8 cellular contexts compared by ENCODE assay signal in genomic region chr1:211735208-211736170, GRCh38.
DNase-seq lines count a peak whose midpoint lies in the region; TF ChIP-seq lines count a peak whose summit lies in the region.

No MANE protein-coding gene starts in this region.

- H3K4me3 ChIP-seq in kidney epithelial cell (ENCODE audit: low read depth, low read length) = no peak overlapping the region

- H3K27ac ChIP-seq in 22Rv1 = peak overlapping the region; percentile 78

- no peaks in the 10 kb centered on the region for H3K36me3 ChIP-seq in kidney epithelial cell (ENCODE audit: control insufficient read depth, insufficient read depth, low read length)

- H3K27me3 ChIP-seq in kidney epithelial cell (ENCODE audit: control insufficient read depth, insufficient read depth, low read length) = no peaks in the 10 kb centered on the region

- DNase-seq in HPDE6-E6E7 (ENCODE audit: extremely low spot score) (peak; percentile 81), anterior cingulate cortex (lab: John Stamatoyannopoulos, UW) (peak in 46 of 58 donors; percentile 19 to 90 (median 65)), kidney epithelial cell (ENCODE audit: low read depth) (peak; percentile 77), DMS 273 treated with DMSO at 0.1 percent for 48 hours (lab: John Stamatoyannopoulos, UW) (no peak), cerebellar cortex (ENCODE audit: low spot score) (no peak), NOMO-1 (lab: John Stamatoyannopoulos, UW; ENCODE audit: unreplicated experiment in 2 of 2) (no peak)
- DNase-seq in activated CD4-positive, alpha-beta T cell treated with anti-CD3 and anti-CD28 coated beads, Interleukin-2, amount 50 U/mL, for 1 hour = no peak

- TF ChIP-seq CTCF in 22Rv1 (IDR thresholded peaks at IDR 0.05) (no peak), kidney epithelial cell (IDR thresholded peaks at IDR 0.05; ENCODE audit: insufficient read depth, low read length, poor library complexity, severe bottlenecking) (no peak)

Comparison
In these comparisons a context has a peak if more than half of its experiments do, and no peak if none do; other contexts are left out.
1. DNase-seq: peak in HPDE6-E6E7 (single experiment), anterior cingulate cortex (46 of 58) and kidney epithelial cell (single experiment); none in DMS 273 treated with DMSO at 0.1 percent for 48 hours (single experiment), cerebellar cortex (single experiment), activated CD4-positive, alpha-beta T cell treated with anti-CD3 and anti-CD28 coated beads, Interleukin-2, amount 50 U/mL, for 1 hour (single experiment) and NOMO-1 (0 of 2).